20 cellular contexts compared by ENCODE assay signal in genomic region chr6:111122458-111123286, GRCh38. TPM values are rescaled to one million over a fixed set of nuclear protein-coding genes. Genes with fewer than 3 reads are reported as not detected.
DNase-seq lines count a peak whose midpoint lies in the region; ATAC-seq and TF ChIP-seq lines count a peak whose summit lies in the region.
"Had no signal": no experiment of that assay in that cellular context is flagged by ENCODE, and none has a peak within 500 bp of the region (broad histone marks: within the 10 kb centered on the region; RNA-seq: fewer than 3 reads in every experiment).

No MANE protein-coding gene starts in this region.

- no peaks in the 10 kb centered on the region for H4K20me1 ChIP-seq in MM.1S (ENCODE audit: insufficient read depth, low read length)

- no peaks in the 10 kb centered on the region for H3K27me3 Mint-ChIP-seq in activated CD4-positive, alpha-beta T cell treated with anti-CD3 and anti-CD28 coated beads for 36 hours

- no peaks in the 10 kb centered on the region for H3K36me3 ChIP-seq in HEK293 (ENCODE audit: control insufficient read depth in 2 of 2, insufficient read depth in 1 of 2, low read length in 2 of 2)
- no peaks in the 10 kb centered on the region for H3K36me3 ChIP-seq in MM.1S (replicated peaks; ENCODE audit: insufficient read depth, low read length)
- H3K36me3 ChIP-seq: heart left ventricle, neutrophil, Peyer's patch had no signal

- H3K79me2 ChIP-seq in MM.1S (ENCODE audit: low read length): no peaks in the 10 kb centered on the region

- TF ChIP-seq CTCF in HEK293 (tag by site-specific recombination; IDR thresholded peaks at IDR 0.05) (no peak), MM.1S (IDR thresholded peaks at IDR 0.05; ENCODE audit: low read length) (no peak)

- H3K4me2 ChIP-seq in MM.1S (ENCODE audit: low read depth, low read length): no peak overlapping the region

- POLR2A ChIA-PET in activated CD4-positive, alpha-beta T cell treated with anti-CD3 and anti-CD28 coated beads for 36 hours (lab: Charles Lee): no interaction called here
- POLR2A ChIA-PET in HEK293 (lab: Yijun Ruan, JAX): no interaction called here

- H3K36me3 Mint-ChIP-seq in activated CD4-positive, alpha-beta T cell treated with anti-CD3 and anti-CD28 coated beads for 36 hours (ENCODE audit: low read depth): peaks cover 5% of the 10 kb centered on the region
- H3K36me3 Mint-ChIP-seq in stimulated activated effector memory CD8-positive, alpha-beta T cell treated with anti-CD3 and anti-CD28 coated beads, Interleukin-12 subunit alpha, Interleukin-12 subunit beta, amount 100 ng/mL, for 72 hours: no peaks in the 10 kb centered on the region

- no peaks in the 10 kb centered on the region for H3K9me3 Mint-ChIP-seq in activated CD4-positive, alpha-beta T cell treated with anti-CD3 and anti-CD28 coated beads for 36 hours (ENCODE audit: low read depth)
- no peaks in the 10 kb centered on the region for H3K9me3 Mint-ChIP-seq in stimulated activated effector memory CD8-positive, alpha-beta T cell treated with anti-CD3 and anti-CD28 coated beads, Interleukin-12 subunit alpha, Interleukin-12 subunit beta, amount 100 ng/mL, for 72 hours

- no peaks in the 10 kb centered on the region for H3K27me3 ChIP-seq in MM.1S (replicated peaks; ENCODE audit: insufficient read depth, low read length)
- H3K27me3 ChIP-seq: heart left ventricle, neutrophil, Peyer's patch had no signal

- CTCF ChIA-PET in activated CD4-positive, alpha-beta T cell treated with anti-CD3 and anti-CD28 coated beads for 36 hours (lab: Charles Lee): no interaction called here
- CTCF ChIA-PET in HEK293 (lab: Yijun Ruan, JAX): no interaction called here

- H3K9me3 ChIP-seq in HEK293 (ENCODE audit: control insufficient read depth, insufficient read depth, low read depth, low read length) (no peaks in the 10 kb centered on the region), MM.1S (replicated peaks; ENCODE audit: insufficient read depth, low read length) (no peaks in the 10 kb centered on the region)
- H3K9me3 ChIP-seq: neutrophil, Peyer's patch had no signal

- H2AFZ ChIP-seq in MM.1S (ENCODE audit: low read length): no peak overlapping the region
- H2AFZ ChIP-seq: GM23248 had no signal

- ATAC-seq in activated CD4-positive, alpha-beta T cell treated with anti-CD3 and anti-CD28 coated beads for 36 hours: peak; percentile 53
- ATAC-seq in stimulated activated effector memory CD8-positive, alpha-beta T cell treated with anti-CD3 and anti-CD28 coated beads, Interleukin-12 subunit alpha, Interleukin-12 subunit beta, amount 100 ng/mL, for 72 hours: no peak
- no peak for ATAC-seq in SK-N-SH treated with all-trans-retinoic acid at 6 μM for 48 hours
- ATAC-seq: left colon had no signal

- no peak overlapping the region for H3K9ac ChIP-seq in MM.1S (ENCODE audit: low read length)
- H3K9ac ChIP-seq: GM23248 had no signal

- H3K27ac Mint-ChIP-seq in activated CD4-positive, alpha-beta T cell treated with anti-CD3 and anti-CD28 coated beads for 36 hours: peak overlapping the region; percentile 5
- peak overlapping the region; percentile 35 for H3K27ac Mint-ChIP-seq in stimulated activated effector memory CD8-positive, alpha-beta T cell treated with anti-CD3 and anti-CD28 coated beads, Interleukin-12 subunit alpha, Interleukin-12 subunit beta, amount 100 ng/mL, for 72 hours

- intact Hi-C loops in activated CD4-positive, alpha-beta T cell treated with anti-CD3 and anti-CD28 coated beads for 36 hours (cut with DNase I, micrococcal nuclease): loop anchor here in 1 of 2 experiments (5.0 kb wide), 1 partner anchor 35 kb away; the partner anchor contains the start of gene SLC16A10

- no peak overlapping the region for H3K4me3 Mint-ChIP-seq in activated CD4-positive, alpha-beta T cell treated with anti-CD3 and anti-CD28 coated beads for 36 hours
- H3K4me3 Mint-ChIP-seq in stimulated activated effector memory CD8-positive, alpha-beta T cell treated with anti-CD3 and anti-CD28 coated beads, Interleukin-12 subunit alpha, Interleukin-12 subunit beta, amount 100 ng/mL, for 72 hours: no peak overlapping the region

- no peak overlapping the region for H3K4me3 ChIP-seq in HEK293 (ENCODE audit: low read depth, low read length)
- no peak overlapping the region for H3K4me3 ChIP-seq in MM.1S (ENCODE audit: low read length)
- H3K4me3 ChIP-seq: GM23248, heart left ventricle, Peyer's patch had no signal

- no peak for DNase-seq in activated CD4-positive, alpha-beta T cell treated with anti-CD3 and anti-CD28 coated beads for 36 hours
- DNase-seq in activated CD4-positive, alpha-beta T cell treated with anti-CD3 and anti-CD28 coated beads for 1 hour: no peak
- peak; percentile 55 for DNase-seq in cerebellar cortex (ENCODE audit: low spot score)
- DNase-seq in stimulated activated effector memory CD8-positive, alpha-beta T cell treated with anti-CD3 and anti-CD28 coated beads, Interleukin-12 subunit alpha, Interleukin-12 subunit beta, amount 100 ng/mL, for 72 hours (ENCODE audit: low spot score in 2 of 2): no peak
- no peak for DNase-seq in MM.1S
- no peak for DNase-seq in AG08396 (ENCODE audit: low spot score)
- DNase-seq: activated CD4-positive, alpha-beta T cell treated with anti-CD3 and anti-CD28 coated beads, Interleukin-2, amount 50 U/mL, for 4 hours; activated naive CD4-positive, alpha-beta T cell treated with anti-CD3 and anti-CD28 coated beads, Interleukin-2, amount 50 U/mL, for 16 hours; central memory CD4-positive, alpha-beta T cell; DND-41; GM23248; heart left ventricle; left colon; NCI-H446; Peyer's patch; trophoblast cell had no signal

- no peaks in the 10 kb centered on the region for H3F3A ChIP-seq in MM.1S (ENCODE audit: insufficient read depth, low read length)

- no peaks in the 10 kb centered on the region for H3K9me2 ChIP-seq in MM.1S (replicated peaks; ENCODE audit: insufficient read depth, low read length)

- H3K4me1 ChIP-seq in HEK293 (ENCODE audit: control insufficient read depth, insufficient read depth, low read length): peaks cover 7% of the 10 kb centered on the region; the same call in 1 of the 2 replicates
- no peaks in the 10 kb centered on the region for H3K4me1 ChIP-seq in MM.1S (ENCODE audit: low read length)
- H3K4me1 ChIP-seq: Peyer's patch had no signal

- peaks cover 19% of the 10 kb centered on the region for H3K4me1 Mint-ChIP-seq in activated CD4-positive, alpha-beta T cell treated with anti-CD3 and anti-CD28 coated beads for 36 hours
- H3K4me1 Mint-ChIP-seq in stimulated activated effector memory CD8-positive, alpha-beta T cell treated with anti-CD3 and anti-CD28 coated beads, Interleukin-12 subunit alpha, Interleukin-12 subunit beta, amount 100 ng/mL, for 72 hours: peaks cover 17% of the 10 kb centered on the region

- H3K27ac ChIP-seq in HEK293 (ENCODE audit: extremely low read depth, low read depth, low read length): no peak overlapping the region
- H3K27ac ChIP-seq in MM.1S (ENCODE audit: low read length): no peak overlapping the region
- H3K27ac ChIP-seq: GM23248, heart left ventricle, HL-60, neutrophil, Peyer's patch had no signal

TF ChIP-seq in HEK293, 187 proteins besides CTCF, POLR2A, EP300 and RAD21 (continues in another document):
- TF ChIP-seq SP3 (tag by site-specific recombination; IDR thresholded peaks at IDR 0.05): no peak
- TF ChIP-seq ZNF629 (tag by site-specific recombination; IDR thresholded peaks at IDR 0.05): no peak
- TF ChIP-seq ZNF223 (tag by site-specific recombination; IDR thresholded peaks at IDR 0.05): no peak
- TF ChIP-seq ZNF549 (tag by site-specific recombination; IDR thresholded peaks at IDR 0.05): no peak
- no peak for TF ChIP-seq KLF1 (tag by site-specific recombination; IDR thresholded peaks at IDR 0.05)
- TF ChIP-seq, protein P1, sequence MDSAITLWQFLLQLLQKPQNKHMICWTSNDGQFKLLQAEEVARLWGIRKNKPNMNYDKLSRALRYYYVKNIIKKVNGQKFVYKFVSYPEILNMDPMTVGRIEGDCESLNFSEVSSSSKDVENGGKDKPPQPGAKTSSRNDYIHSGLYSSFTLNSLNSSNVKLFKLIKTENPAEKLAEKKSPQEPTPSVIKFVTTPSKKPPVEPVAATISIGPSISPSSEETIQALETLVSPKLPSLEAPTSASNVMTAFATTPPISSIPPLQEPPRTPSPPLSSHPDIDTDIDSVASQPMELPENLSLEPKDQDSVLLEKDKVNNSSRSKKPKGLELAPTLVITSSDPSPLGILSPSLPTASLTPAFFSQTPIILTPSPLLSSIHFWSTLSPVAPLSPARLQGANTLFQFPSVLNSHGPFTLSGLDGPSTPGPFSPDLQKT (IDR thresholded peaks at IDR 0.05; ENCODE audit: borderline replicate concordance, low read depth, low read length): no peak
- TF ChIP-seq ZNF791 (tag by site-specific recombination; IDR thresholded peaks at IDR 0.05): no peak

TF ChIP-seq in SK-N-SH treated with all-trans-retinoic acid at 6 μM for 48 hours, 23 proteins besides CTCF, POLR2A, EP300 and RAD21 (continues in another document):
- no peak for TF ChIP-seq TOX (CRISPR knock-in tag; IDR thresholded peaks at IDR 0.05; ENCODE audit: borderline replicate concordance)
- no peak for TF ChIP-seq ZFP30 (CRISPR knock-in tag; IDR thresholded peaks at IDR 0.05)
- no peak for TF ChIP-seq TSHZ2 (CRISPR knock-in tag; IDR thresholded peaks at IDR 0.05)

RNA-seq across cellular contexts. Expression of gene SLC16A10, which starts 35.4 kb away (rescaled TPM):
- 1 to 10 TPM; 6.2 to 7.0 TPM for total RNA-seq in activated CD4-positive, alpha-beta T cell treated with anti-CD3 and anti-CD28 coated beads for 36 hours
- total RNA-seq: GM23248 had no signal
